1 cellular context compared by ENCODE assay signal in genomic region chr6:4155848-4156466, GRCh38.
A peak's percentile ranks its signal among the peaks of the same experiment; 100 is the strongest.
TF ChIP-seq lines count a peak whose summit lies in the region.

No MANE protein-coding gene starts in this region.

TF ChIP-seq in HepG2, 621 proteins besides CTCF, POLR2A, EP300 and RAD21 (continued from another document):
- TF ChIP-seq ZNF142 (CRISPR knock-in tag; IDR thresholded peaks at IDR 0.05) (no peak), SNRNP70 (IDR thresholded peaks at IDR 0.05; ENCODE audit: low read depth, low read length) (no peak), MAFF (IDR thresholded peaks at IDR 0.05; ENCODE audit: low read depth, low read length) (peak; percentile 37; the same call in 1 of the 2 replicates), ZNF510 (CRISPR knock-in tag; IDR thresholded peaks at IDR 0.05; ENCODE audit: low read depth) (0 out of 2 replicates have a peak, but pooled peaks have one; percentile 37), BCL6 (CRISPR knock-in tag; IDR thresholded peaks at IDR 0.05) (0 out of 2 replicates have a peak, but pooled peaks have one; percentile 19), RBFOX2 (IDR thresholded peaks at IDR 0.05; ENCODE audit: low read depth, low read length) (no peak), ASH2L (IDR thresholded peaks at IDR 0.05; ENCODE audit: insufficient read length, low read depth, low read length) (peak; percentile 26), ARID5B (CRISPR knock-in tag; IDR thresholded peaks at IDR 0.05) (peak; percentile 34; the same call in 1 of the 2 replicates), NFE2L2 (IDR thresholded peaks at IDR 0.05; ENCODE audit: low read length) (0 out of 2 replicates have a peak, but pooled peaks have one; percentile 9), IRF2 (CRISPR knock-in tag; IDR thresholded peaks at IDR 0.05) (peak; percentile 62), ZNF441 (CRISPR knock-in tag; IDR thresholded peaks at IDR 0.05; ENCODE audit: borderline replicate concordance) (no peak), ZNF335 (CRISPR knock-in tag; IDR thresholded peaks at IDR 0.05) (0 out of 2 replicates have a peak, but pooled peaks have one; percentile 34), TGIF2 (CRISPR knock-in tag; IDR thresholded peaks at IDR 0.05) (0 out of 2 replicates have a peak, but pooled peaks have one; percentile 30), RXRB (CRISPR knock-in tag; IDR thresholded peaks at IDR 0.05; ENCODE audit: borderline replicate concordance) (peak; percentile 68; the same call in 1 of the 2 replicates), ZNF414 (CRISPR knock-in tag; IDR thresholded peaks at IDR 0.05) (0 out of 2 replicates have a peak, but pooled peaks have one; percentile 27), SMARCC2 (IDR thresholded peaks at IDR 0.05) (no peak), ZNF24 (IDR thresholded peaks at IDR 0.05) (peak; percentile 33; the same call in 1 of the 2 replicates), ZNF383 (CRISPR knock-in tag; IDR thresholded peaks at IDR 0.05; ENCODE audit: borderline replicate concordance) (no peak), ZNF124 (CRISPR knock-in tag; IDR thresholded peaks at IDR 0.05) (0 out of 2 replicates have a peak, but pooled peaks have one; percentile 35), ZNF18 (CRISPR knock-in tag; IDR thresholded peaks at IDR 0.05; ENCODE audit: insufficient replicate concordance) (no peak), TFE3 (CRISPR knock-in tag; IDR thresholded peaks at IDR 0.05) (0 out of 2 replicates have a peak, but pooled peaks have one; percentile 43), ZBTB8A (CRISPR knock-in tag; IDR thresholded peaks at IDR 0.05; ENCODE audit: borderline replicate concordance, low read depth) (no peak), ZNF12 (CRISPR knock-in tag; IDR thresholded peaks at IDR 0.05) (0 out of 2 replicates have a peak, but pooled peaks have one; percentile 21)
